Comparison of ENCODE assay signal across 1 cellular context in the genomic region with DNA sequence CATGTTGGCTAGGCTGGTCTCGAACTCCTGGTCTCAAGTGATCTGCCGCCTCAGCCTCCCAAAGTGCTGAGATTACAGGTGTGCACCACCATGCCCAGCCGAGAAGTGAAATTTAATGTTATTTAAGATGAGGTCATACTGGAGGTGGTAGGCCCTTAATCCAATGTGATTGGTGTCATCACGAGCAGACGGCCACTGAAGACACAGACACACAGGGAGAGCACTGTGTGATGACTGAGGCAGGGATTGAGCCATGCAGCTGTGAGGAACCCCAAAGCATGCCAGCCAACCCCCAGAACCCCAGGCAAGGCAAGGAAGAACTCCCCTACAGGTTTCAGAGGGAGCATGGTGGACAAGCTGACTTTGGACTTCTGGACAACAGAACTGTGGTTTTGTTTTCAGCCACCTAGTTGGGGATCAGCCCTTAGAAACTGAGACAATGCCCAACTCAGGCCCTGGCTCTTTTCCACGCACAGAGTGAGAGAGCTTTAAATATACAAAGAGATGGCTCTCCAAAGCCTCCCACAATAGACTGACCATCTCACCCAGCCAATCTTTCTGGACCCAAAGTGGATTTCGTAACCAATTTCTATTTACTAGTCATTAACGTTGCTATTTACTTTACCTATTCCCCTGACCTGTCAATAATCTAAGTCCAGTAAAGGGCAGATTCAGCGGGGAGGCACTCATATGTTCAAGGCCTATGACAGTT.
TF ChIP-seq lines count a peak whose summit lies in the region.

No MANE protein-coding gene starts in this region.

TF ChIP-seq in HepG2, 621 proteins besides CTCF, POLR2A, EP300 and RAD21 (continued from another document and continues in another):
- TF ChIP-seq ELF1 (CRISPR knock-in tag; IDR thresholded peaks at IDR 0.05) = peak; percentile 31
- no peak for TF ChIP-seq ZNF792 (CRISPR knock-in tag; IDR thresholded peaks at IDR 0.05)
- TF ChIP-seq CCAR2 (optimal IDR thresholded peaks at IDR 0.05; ENCODE audit: low read depth, low read length) = peak; percentile 76
- TF ChIP-seq, protein P1, sequence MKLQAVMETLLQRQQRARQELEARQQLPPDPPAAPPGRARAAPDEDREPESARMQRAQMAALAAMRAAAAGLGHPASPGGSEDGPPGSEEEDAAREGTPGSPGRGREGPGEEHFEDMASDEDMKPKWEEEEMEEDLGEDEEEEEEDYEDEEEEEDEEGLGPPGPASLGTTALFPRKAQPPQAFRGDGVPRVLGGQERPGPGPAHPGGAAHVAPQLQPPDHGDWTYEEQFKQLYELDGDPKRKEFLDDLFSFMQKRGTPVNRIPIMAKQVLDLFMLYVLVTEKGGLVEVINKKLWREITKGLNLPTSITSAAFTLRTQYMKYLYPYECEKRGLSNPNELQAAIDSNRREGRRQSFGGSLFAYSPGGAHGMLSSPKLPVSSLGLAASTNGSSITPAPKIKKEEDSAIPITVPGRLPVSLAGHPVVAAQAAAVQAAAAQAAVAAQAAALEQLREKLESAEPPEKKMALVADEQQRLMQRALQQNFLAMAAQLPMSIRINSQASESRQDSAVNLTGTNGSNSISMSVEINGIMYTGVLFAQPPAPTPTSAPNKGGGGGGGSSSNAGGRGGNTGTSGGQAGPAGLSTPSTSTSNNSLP (IDR thresholded peaks at IDR 0.05; ENCODE audit: low read depth, low read length) = peak; percentile 90
- TF ChIP-seq ETV6 (CRISPR knock-in tag; conservative IDR thresholded peaks at IDR 0.05) = 0 out of 2 replicates have a peak, but pooled peaks have one; percentile 48
- peak; percentile 58 for TF ChIP-seq ZNF670 (CRISPR knock-in tag; IDR thresholded peaks at IDR 0.05; ENCODE audit: borderline replicate concordance)
- peak; percentile 38; the same call in 1 of the 2 replicates for TF ChIP-seq YEATS2 (CRISPR knock-in tag; IDR thresholded peaks at IDR 0.05; ENCODE audit: borderline replicate concordance)
- TF ChIP-seq CEBPZ (IDR thresholded peaks at IDR 0.05; ENCODE audit: low read length) = no peak
- TF ChIP-seq RFX1 (IDR thresholded peaks at IDR 0.05) = peak; percentile 39; the same call in 1 of the 2 replicates
- no peak; the same call in 1 of the 2 replicates for TF ChIP-seq E2F5 (CRISPR knock-in tag; conservative IDR thresholded peaks at IDR 0.05)
- no peak for TF ChIP-seq ZNF776 (CRISPR knock-in tag; IDR thresholded peaks at IDR 0.05)
- TF ChIP-seq JDP2 (CRISPR knock-in tag; IDR thresholded peaks at IDR 0.05; ENCODE audit: borderline replicate concordance) = 0 out of 2 replicates have a peak, but pooled peaks have one; percentile 33
- TF ChIP-seq, protein P2, sequence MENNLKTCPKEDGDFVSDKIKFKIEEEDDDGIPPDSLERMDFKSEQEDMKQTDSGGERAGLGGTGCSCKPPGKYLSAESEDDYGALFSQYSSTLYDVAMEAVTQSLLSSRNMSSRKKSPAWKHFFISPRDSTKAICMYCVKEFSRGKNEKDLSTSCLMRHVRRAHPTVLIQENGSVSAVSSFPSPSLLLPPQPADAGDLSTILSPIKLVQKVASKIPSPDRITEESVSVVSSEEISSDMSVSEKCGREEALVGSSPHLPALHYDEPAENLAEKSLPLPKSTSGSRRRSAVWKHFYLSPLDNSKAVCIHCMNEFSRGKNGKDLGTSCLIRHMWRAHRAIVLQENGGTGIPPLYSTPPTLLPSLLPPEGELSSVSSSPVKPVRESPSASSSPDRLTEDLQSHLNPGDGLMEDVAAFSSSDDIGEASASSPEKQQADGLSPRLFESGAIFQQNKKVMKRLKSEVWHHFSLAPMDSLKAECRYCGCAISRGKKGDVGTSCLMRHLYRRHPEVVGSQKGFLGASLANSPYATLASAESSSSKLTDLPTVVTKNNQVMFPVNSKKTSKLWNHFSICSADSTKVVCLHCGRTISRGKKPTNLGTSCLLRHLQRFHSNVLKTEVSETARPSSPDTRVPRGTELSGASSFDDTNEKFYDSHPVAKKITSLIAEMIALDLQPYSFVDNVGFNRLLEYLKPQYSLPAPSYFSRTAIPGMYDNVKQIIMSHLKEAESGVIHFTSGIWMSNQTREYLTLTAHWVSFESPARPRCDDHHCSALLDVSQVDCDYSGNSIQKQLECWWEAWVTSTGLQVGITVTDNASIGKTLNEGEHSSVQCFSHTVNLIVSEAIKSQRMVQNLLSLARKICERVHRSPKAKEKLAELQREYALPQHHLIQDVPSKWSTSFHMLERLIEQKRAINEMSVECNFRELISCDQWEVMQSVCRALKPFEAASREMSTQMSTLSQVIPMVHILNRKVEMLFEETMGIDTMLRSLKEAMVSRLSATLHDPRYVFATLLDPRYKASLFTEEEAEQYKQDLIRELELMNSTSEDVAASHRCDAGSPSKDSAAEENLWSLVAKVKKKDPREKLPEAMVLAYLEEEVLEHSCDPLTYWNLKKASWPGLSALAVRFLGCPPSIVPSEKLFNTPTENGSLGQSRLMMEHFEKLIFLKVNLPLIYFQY (CRISPR knock-in tag; IDR thresholded peaks at IDR 0.05; ENCODE audit: borderline replicate concordance) = peak; percentile 90
- no peak for TF ChIP-seq ZNF251 (CRISPR knock-in tag; IDR thresholded peaks at IDR 0.05)
- peak; percentile 84; the same call in 1 of the 2 replicates for TF ChIP-seq ZNF816 (CRISPR knock-in tag; IDR thresholded peaks at IDR 0.05; ENCODE audit: borderline replicate concordance)
- TF ChIP-seq ZSCAN20 (CRISPR knock-in tag; IDR thresholded peaks at IDR 0.05; ENCODE audit: borderline replicate concordance) = 0 out of 2 replicates have a peak, but pooled peaks have one; percentile 64
- TF ChIP-seq ZNF652 (CRISPR knock-in tag; IDR thresholded peaks at IDR 0.05; ENCODE audit: borderline replicate concordance, low read depth) = peak; percentile 61; the same call in 1 of the 2 replicates
- TF ChIP-seq ZNF34 (CRISPR knock-in tag; IDR thresholded peaks at IDR 0.05; ENCODE audit: borderline replicate concordance) = peak; percentile 52; the same call in 1 of the 2 replicates
- TF ChIP-seq KDM5A (IDR thresholded peaks at IDR 0.05; ENCODE audit: borderline replicate concordance, low read length) = no peak; the same call in 1 of the 2 replicates
- TF ChIP-seq BCL6 (CRISPR knock-in tag; IDR thresholded peaks at IDR 0.05) = peak; percentile 93
- TF ChIP-seq, protein P3, sequence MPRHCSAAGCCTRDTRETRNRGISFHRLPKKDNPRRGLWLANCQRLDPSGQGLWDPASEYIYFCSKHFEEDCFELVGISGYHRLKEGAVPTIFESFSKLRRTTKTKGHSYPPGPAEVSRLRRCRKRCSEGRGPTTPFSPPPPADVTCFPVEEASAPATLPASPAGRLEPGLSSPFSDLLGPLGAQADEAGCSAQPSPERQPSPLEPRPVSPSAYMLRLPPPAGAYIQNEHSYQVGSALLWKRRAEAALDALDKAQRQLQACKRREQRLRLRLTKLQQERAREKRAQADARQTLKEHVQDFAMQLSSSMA (CRISPR knock-in tag; IDR thresholded peaks at IDR 0.05) = no peak
- TF ChIP-seq SOX13 (IDR thresholded peaks at IDR 0.05) = peak; percentile 98
- peak in 1 of 2 experiments; percentile 99; a peak in 2 of 4 replicates for TF ChIP-seq SOX13 (CRISPR knock-in tag; conservative IDR thresholded peaks at IDR 0.05 in 1 of 2, IDR thresholded peaks at IDR 0.05 in 1 of 2)
- TF ChIP-seq SATB2 (CRISPR knock-in tag; IDR thresholded peaks at IDR 0.05) = peak; percentile 98
- peak; percentile 82 for TF ChIP-seq ERF (CRISPR knock-in tag; IDR thresholded peaks at IDR 0.05)
- TF ChIP-seq ZBTB26 (CRISPR knock-in tag; IDR thresholded peaks at IDR 0.05; ENCODE audit: borderline replicate concordance) = peak; percentile 80
- TF ChIP-seq, protein P4, sequence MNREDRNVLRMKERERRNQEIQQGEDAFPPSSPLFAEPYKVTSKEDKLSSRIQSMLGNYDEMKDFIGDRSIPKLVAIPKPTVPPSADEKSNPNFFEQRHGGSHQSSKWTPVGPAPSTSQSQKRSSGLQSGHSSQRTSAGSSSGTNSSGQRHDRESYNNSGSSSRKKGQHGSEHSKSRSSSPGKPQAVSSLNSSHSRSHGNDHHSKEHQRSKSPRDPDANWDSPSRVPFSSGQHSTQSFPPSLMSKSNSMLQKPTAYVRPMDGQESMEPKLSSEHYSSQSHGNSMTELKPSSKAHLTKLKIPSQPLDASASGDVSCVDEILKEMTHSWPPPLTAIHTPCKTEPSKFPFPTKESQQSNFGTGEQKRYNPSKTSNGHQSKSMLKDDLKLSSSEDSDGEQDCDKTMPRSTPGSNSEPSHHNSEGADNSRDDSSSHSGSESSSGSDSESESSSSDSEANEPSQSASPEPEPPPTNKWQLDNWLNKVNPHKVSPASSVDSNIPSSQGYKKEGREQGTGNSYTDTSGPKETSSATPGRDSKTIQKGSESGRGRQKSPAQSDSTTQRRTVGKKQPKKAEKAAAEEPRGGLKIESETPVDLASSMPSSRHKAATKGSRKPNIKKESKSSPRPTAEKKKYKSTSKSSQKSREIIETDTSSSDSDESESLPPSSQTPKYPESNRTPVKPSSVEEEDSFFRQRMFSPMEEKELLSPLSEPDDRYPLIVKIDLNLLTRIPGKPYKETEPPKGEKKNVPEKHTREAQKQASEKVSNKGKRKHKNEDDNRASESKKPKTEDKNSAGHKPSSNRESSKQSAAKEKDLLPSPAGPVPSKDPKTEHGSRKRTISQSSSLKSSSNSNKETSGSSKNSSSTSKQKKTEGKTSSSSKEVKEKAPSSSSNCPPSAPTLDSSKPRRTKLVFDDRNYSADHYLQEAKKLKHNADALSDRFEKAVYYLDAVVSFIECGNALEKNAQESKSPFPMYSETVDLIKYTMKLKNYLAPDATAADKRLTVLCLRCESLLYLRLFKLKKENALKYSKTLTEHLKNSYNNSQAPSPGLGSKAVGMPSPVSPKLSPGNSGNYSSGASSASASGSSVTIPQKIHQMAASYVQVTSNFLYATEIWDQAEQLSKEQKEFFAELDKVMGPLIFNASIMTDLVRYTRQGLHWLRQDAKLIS (CRISPR knock-in tag; IDR thresholded peaks at IDR 0.05) = peak; percentile 39; the same call in 1 of the 2 replicates
- peak; percentile 81; the same call in 1 of the 2 replicates for TF ChIP-seq ZNF160 (CRISPR knock-in tag; IDR thresholded peaks at IDR 0.05)
- TF ChIP-seq ZNF276 (CRISPR knock-in tag; IDR thresholded peaks at IDR 0.05; ENCODE audit: low read depth) = peak; percentile 87; the same call in 1 of the 2 replicates
- TF ChIP-seq SNAI1 (CRISPR knock-in tag; IDR thresholded peaks at IDR 0.05; ENCODE audit: borderline replicate concordance) = no peak
- 0 out of 2 replicates have a peak, but pooled peaks have one; percentile 75 for TF ChIP-seq CENPX (CRISPR knock-in tag; IDR thresholded peaks at IDR 0.05)
- TF ChIP-seq NFKB2 (CRISPR knock-in tag; IDR thresholded peaks at IDR 0.05; ENCODE audit: borderline replicate concordance) = no peak; the same call in 1 of the 2 replicates
- TF ChIP-seq ZNF552 (CRISPR knock-in tag; IDR thresholded peaks at IDR 0.05; ENCODE audit: borderline replicate concordance) = no peak
- TF ChIP-seq ATF1 (CRISPR knock-in tag; IDR thresholded peaks at IDR 0.05) = peak; percentile 79
- 0 out of 2 replicates have a peak, but pooled peaks have one; percentile 30 for TF ChIP-seq TCF7L2 (IDR thresholded peaks at IDR 0.05; ENCODE audit: low read depth, low read length)
- TF ChIP-seq RARG (CRISPR knock-in tag; IDR thresholded peaks at IDR 0.05; ENCODE audit: low read depth) = no peak
- peak; percentile 90 for TF ChIP-seq ZEB1 (IDR thresholded peaks at IDR 0.05; ENCODE audit: insufficient replicate concordance, low read depth)
- TF ChIP-seq REL (CRISPR knock-in tag; conservative IDR thresholded peaks at IDR 0.05) = 0 out of 2 replicates have a peak, but pooled peaks have one; percentile 70
- no peak for TF ChIP-seq ZBTB42 (CRISPR knock-in tag; IDR thresholded peaks at IDR 0.05)
- TF ChIP-seq ZNF3 (CRISPR knock-in tag; IDR thresholded peaks at IDR 0.05) = peak; percentile 88
- TF ChIP-seq ZNF724P (CRISPR knock-in tag; IDR thresholded peaks at IDR 0.05; ENCODE audit: borderline replicate concordance) = no peak
